1 cellular context compared by ENCODE assay signal in genomic region chr1:148426385-148426784, GRCh38.
TF ChIP-seq lines count a peak whose summit lies in the region.
"Not testable (repeated sequence)": the region's sequence is repeated elsewhere in the genome, so short reads cannot be mapped to it uniquely, and the experiment has no call there.

No MANE protein-coding gene starts in this region.

TF ChIP-seq in HepG2, 621 proteins besides CTCF, POLR2A, EP300 and RAD21:
- TF ChIP-seq TCF7 (IDR thresholded peaks at IDR 0.05; ENCODE audit: low read depth) (peak; percentile 57), CREM (IDR thresholded peaks at IDR 0.05) (peak; percentile 43; the same call in 1 of the 2 replicates), KDM6A (CRISPR knock-in tag; IDR thresholded peaks at IDR 0.05; ENCODE audit: low read depth) (0 out of 2 replicates have a peak, but pooled peaks have one; percentile 24), ARID5B (CRISPR knock-in tag; IDR thresholded peaks at IDR 0.05) (peak; percentile 67), NR2F6 (IDR thresholded peaks at IDR 0.05) (peak; percentile 14; the same call in 1 of the 2 replicates), AHDC1 (CRISPR knock-in tag; IDR thresholded peaks at IDR 0.05; ENCODE audit: borderline replicate concordance) (peak; percentile 47; the same call in 1 of the 2 replicates), SOX6 (CRISPR knock-in tag; IDR thresholded peaks at IDR 0.05) (0 out of 2 replicates have a peak, but pooled peaks have one; percentile 12), RELA (CRISPR knock-in tag; IDR thresholded peaks at IDR 0.05) (0 out of 2 replicates have a peak, but pooled peaks have one; percentile 54), PAXIP1 (CRISPR knock-in tag; conservative IDR thresholded peaks at IDR 0.05) (peak; percentile 62), NCOA2 (CRISPR knock-in tag; IDR thresholded peaks at IDR 0.05) (peak; percentile 23; the same call in 1 of the 2 replicates), ISL2 (CRISPR knock-in tag; IDR thresholded peaks at IDR 0.05) (peak; percentile 67; the same call in 1 of the 2 replicates), SIX1 (CRISPR knock-in tag; IDR thresholded peaks at IDR 0.05; ENCODE audit: borderline replicate concordance) (peak; percentile 80; the same call in 1 of the 2 replicates), SOX13 (CRISPR knock-in tag; conservative IDR thresholded peaks at IDR 0.05 in 1 of 2, IDR thresholded peaks at IDR 0.05 in 1 of 2) (peak in 1 of 2 experiments; percentile 36; a peak in 1 of 4 replicates), FOXJ3 (CRISPR knock-in tag; IDR thresholded peaks at IDR 0.05; ENCODE audit: borderline replicate concordance) (peak; percentile 55; the same call in 1 of the 2 replicates), MED1 (CRISPR knock-in tag; IDR thresholded peaks at IDR 0.05) (0 out of 2 replicates have a peak, but pooled peaks have one; percentile 27), FOXA3 (CRISPR knock-in tag; IDR thresholded peaks at IDR 0.05) (peak; percentile 66), HMG20A (CRISPR knock-in tag; IDR thresholded peaks at IDR 0.05; ENCODE audit: borderline replicate concordance) (peak; percentile 41; the same call in 1 of the 2 replicates), CREB1 (CRISPR knock-in tag; IDR thresholded peaks at IDR 0.05) (peak; percentile 36; the same call in 1 of the 2 replicates), HNF4A (CRISPR knock-in tag; IDR thresholded peaks at IDR 0.05) (peak; percentile 58), FOXA1 (CRISPR knock-in tag; IDR thresholded peaks at IDR 0.05) (peak; percentile 41; the same call in 1 of the 2 replicates), BCL6 (CRISPR knock-in tag; IDR thresholded peaks at IDR 0.05) (0 out of 2 replicates have a peak, but pooled peaks have one; percentile 26), GATAD2A (CRISPR knock-in tag; IDR thresholded peaks at IDR 0.05) (peak; percentile 65)
- TF ChIP-seq CREM (CRISPR knock-in tag; IDR thresholded peaks at IDR 0.05); NR2F6 (CRISPR knock-in tag; IDR thresholded peaks at IDR 0.05); SOX6 (IDR thresholded peaks at IDR 0.05); SOX13 (IDR thresholded peaks at IDR 0.05); CREB1 (IDR thresholded peaks at IDR 0.05); FOXA1 (IDR thresholded peaks at IDR 0.05): not testable (repeated sequence)
